ENCODE assay signal across 8 cellular contexts in the genomic region with DNA sequence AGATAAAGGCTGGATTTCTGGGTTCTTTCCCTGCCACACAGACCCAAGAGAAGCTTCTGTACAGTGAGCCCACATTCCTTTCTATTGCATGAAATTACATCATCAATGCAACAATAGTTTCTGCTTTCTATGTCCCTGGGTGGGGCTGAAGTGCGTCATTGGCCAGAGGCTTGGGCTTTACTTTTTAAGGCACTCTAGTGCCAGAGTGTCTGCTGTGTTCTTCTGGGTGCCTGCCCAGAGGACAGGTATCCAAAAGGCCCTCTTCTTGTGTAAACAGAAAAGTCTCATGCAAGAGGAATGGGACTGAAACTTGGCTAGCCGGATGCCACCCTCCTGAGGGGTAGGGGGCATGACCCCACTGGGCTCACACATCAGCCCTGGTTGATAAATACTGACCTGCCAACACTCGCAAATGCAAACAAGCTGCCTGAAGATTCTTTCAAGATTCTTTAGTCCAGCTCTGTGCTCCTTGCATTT. TPM values are rescaled to one million over a fixed set of nuclear protein-coding genes. Genes with fewer than 3 reads are reported as not detected.
DNase-seq lines count a peak whose midpoint lies in the region; ATAC-seq and TF ChIP-seq lines count a peak whose summit lies in the region.

No MANE protein-coding gene starts in this region.

- CTCF ChIA-PET in HEK293 (lab: Yijun Ruan, JAX), result interaction anchor here (0.7 to 7.3 kb wide), 26 partner anchors 13 to 700 kb away, joined by 3 to 98 read pairs (median 5); no protein-coding TSS in a partner anchor

- DNase-seq in SIG-M5 treated with dmso at 0.1 percent for 504 hours (lab: John Stamatoyannopoulos, UW; ENCODE audit: unreplicated experiment) (peak; percentile 88), foreskin keratinocyte (peak; percentile 95 to 98), cerebellar nuclear complex (lab: John Stamatoyannopoulos, UW) (no peak), occipital lobe (lab: John Stamatoyannopoulos, UW) (no peak)

- H3K36me3 ChIP-seq in HEK293 (ENCODE audit: control insufficient read depth in 2 of 2, insufficient read depth in 1 of 2, low read length in 2 of 2), result no peaks in the 10 kb centered on the region

- no peak for TF ChIP-seq CTCF in HEK293 (tag by site-specific recombination; IDR thresholded peaks at IDR 0.05)
- TF ChIP-seq CTCF in foreskin keratinocyte (conservative IDR thresholded peaks at IDR 0.05), result peak; percentile 13

- H3K4me1 ChIP-seq in HEK293 (ENCODE audit: control insufficient read depth, insufficient read depth, low read length) (no peaks in the 10 kb centered on the region; the same call in 1 of the 2 replicates), foreskin keratinocyte (peaks cover 28% of the 10 kb centered on the region)

- H3K4me3 ChIP-seq in HEK293 (ENCODE audit: low read depth, low read length), result no peak overlapping the region
- no peak overlapping the region for H3K4me3 ChIP-seq in skin epidermis

- POLR2A ChIA-PET in HEK293 (lab: Yijun Ruan, JAX), result interaction anchor here (0.7 to 1.7 kb wide), 5 partner anchors 10 to 123 kb away, joined by 3 to 5 read pairs (median 3); partner anchors contain the start of gene KRT80

- H3K27ac ChIP-seq in HEK293 (ENCODE audit: extremely low read depth, low read depth, low read length) (peak overlapping the region; percentile 1; the same call in 1 of the 2 replicates), foreskin keratinocyte (peak overlapping the region; percentile 95), skin epidermis (peak overlapping the region in 15 of 21 experiments; percentile 29 to 87 (median 58))

- ATAC-seq in foreskin keratinocyte (peak; percentile 64), GM21786 (IDR thresholded peaks at IDR 0.05; ENCODE audit: unreplicated experiment) (no peak)
- ATAC-seq in activated CD4-positive, CD25-positive, alpha-beta regulatory T cell treated with anti-CD3 and anti-CD28 coated beads, Interleukin-2, amount 50 U/mL, for 24 hours, result no peak

- no peaks in the 10 kb centered on the region for H3K9me3 ChIP-seq in HEK293 (ENCODE audit: control insufficient read depth, insufficient read depth, low read depth, low read length)

- no peaks in the 10 kb centered on the region for H3K27me3 ChIP-seq in foreskin keratinocyte

TF ChIP-seq in HEK293, 187 proteins besides CTCF, POLR2A, EP300 and RAD21 (continues in another document):
- TF ChIP-seq ZBTB49 (tag by site-specific recombination; IDR thresholded peaks at IDR 0.05; ENCODE audit: low read depth), result no peak
- no peak for TF ChIP-seq IKZF3 (tag by site-specific recombination; IDR thresholded peaks at IDR 0.05)
- no peak for TF ChIP-seq ZNF549 (tag by site-specific recombination; IDR thresholded peaks at IDR 0.05)
- TF ChIP-seq ZNF785 (tag by site-specific recombination; IDR thresholded peaks at IDR 0.05), result 0 out of 2 replicates have a peak, but pooled peaks have one; percentile 4
- TF ChIP-seq ZFP3 (tag by site-specific recombination; IDR thresholded peaks at IDR 0.05; ENCODE audit: low read depth), result no peak
- no peak for TF ChIP-seq ZNF830 (tag by site-specific recombination; IDR thresholded peaks at IDR 0.05; ENCODE audit: low read depth)
- 0 out of 2 replicates have a peak, but pooled peaks have one; percentile 19 for TF ChIP-seq ZBTB20 (tag by site-specific recombination; IDR thresholded peaks at IDR 0.05)
- TF ChIP-seq ZNF585B (tag by site-specific recombination; IDR thresholded peaks at IDR 0.05), result no peak
- TF ChIP-seq ZNF341 (tag by site-specific recombination; IDR thresholded peaks at IDR 0.05; ENCODE audit: low read depth), result no peak
- no peak for TF ChIP-seq ZNF747 (tag by site-specific recombination; IDR thresholded peaks at IDR 0.05)
- TF ChIP-seq ZNF132 (tag by site-specific recombination; IDR thresholded peaks at IDR 0.05; ENCODE audit: borderline replicate concordance), result no peak
- TF ChIP-seq KLF1 (tag by site-specific recombination; IDR thresholded peaks at IDR 0.05), result peak; percentile 31; the same call in 1 of the 2 replicates
- no peak for TF ChIP-seq INSM2 (tag by site-specific recombination; IDR thresholded peaks at IDR 0.05)
- no peak for TF ChIP-seq AEBP2 (tag by site-specific recombination; IDR thresholded peaks at IDR 0.05; ENCODE audit: borderline replicate concordance)
- no peak for TF ChIP-seq ZNF354C (tag by site-specific recombination; IDR thresholded peaks at IDR 0.05; ENCODE audit: borderline replicate concordance, low read depth)
- no peak for TF ChIP-seq ZNF140 (tag by site-specific recombination; IDR thresholded peaks at IDR 0.05)
- TF ChIP-seq ZBTB48 (tag by site-specific recombination; IDR thresholded peaks at IDR 0.05), result peak; percentile 34; the same call in 1 of the 2 replicates
- no peak for TF ChIP-seq ZNF48 (tag by site-specific recombination; IDR thresholded peaks at IDR 0.05)
- no peak for TF ChIP-seq ZNF26 (tag by site-specific recombination; IDR thresholded peaks at IDR 0.05)
- no peak for TF ChIP-seq ZNF510 (tag by site-specific recombination; IDR thresholded peaks at IDR 0.05; ENCODE audit: insufficient replicate concordance)
- TF ChIP-seq, protein P1, sequence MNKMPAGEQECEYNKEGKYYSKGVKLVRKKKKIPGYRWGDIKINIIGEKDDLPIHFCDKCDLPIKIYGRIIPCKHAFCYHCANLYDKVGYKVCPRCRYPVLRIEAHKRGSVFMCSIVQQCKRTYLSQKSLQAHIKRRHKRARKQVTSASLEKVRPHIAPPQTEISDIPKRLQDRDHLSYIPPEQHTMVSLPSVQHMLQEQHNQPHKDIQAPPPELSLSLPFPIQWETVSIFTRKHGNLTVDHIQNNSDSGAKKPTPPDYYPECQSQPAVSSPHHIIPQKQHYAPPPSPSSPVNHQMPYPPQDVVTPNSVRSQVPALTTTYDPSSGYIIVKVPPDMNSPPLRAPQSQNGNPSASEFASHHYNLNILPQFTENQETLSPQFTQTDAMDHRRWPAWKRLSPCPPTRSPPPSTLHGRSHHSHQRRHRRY (tag by site-specific recombination; IDR thresholded peaks at IDR 0.05), result no peak

RNA-seq across cellular contexts. Expression of gene KRT86, which starts 5.9 kb away (rescaled TPM):
- total RNA-seq in foreskin keratinocyte (0.04 TPM in 1 of 2 replicates, not detected in the other), occipital lobe (0.16 TPM)
- 0.02 TPM in 1 of 2 replicates, not detected in the other for polyA plus RNA-seq in foreskin keratinocyte

RNA-seq across cellular contexts. Expression of gene KRT81, which starts 11.0 kb away (rescaled TPM):
- total RNA-seq in foreskin keratinocyte (not detected in 2 replicates), occipital lobe (not detected)
- polyA plus RNA-seq in foreskin keratinocyte, result 0.10 and 0.14 TPM in 2 replicates

RNA-seq across cellular contexts. Expression of gene KRT83, which starts 40.8 kb away (rescaled TPM):
- total RNA-seq in foreskin keratinocyte, result not detected in 2 replicates
- polyA plus RNA-seq in foreskin keratinocyte, result not detected in 2 replicates
- not detected for total RNA-seq in occipital lobe

RNA-seq across cellular contexts. Expression of gene KRT7, which starts 47.3 kb away (rescaled TPM):
- total RNA-seq in foreskin keratinocyte (512 and 2,317 TPM in 2 replicates), occipital lobe (not detected)
- polyA plus RNA-seq in foreskin keratinocyte, result 509 and 2,315 TPM in 2 replicates

Comparison
In these comparisons a context has a peak if more than half of its experiments do, and no peak if none do; other contexts are left out.
1. H3K27ac ChIP-seq: peak in every context shown above with its lines; median percentile 95 in foreskin keratinocyte; 58 in skin epidermis; 1 in HEK293.
2. DNase-seq: peak in SIG-M5 treated with dmso at 0.1 percent for 504 hours (single experiment) and foreskin keratinocyte (2 of 2); none in cerebellar nuclear complex (0 of 2) and occipital lobe (single experiment).